In genomic region chr6:4224082-4224978, GRCh38 we compare ENCODE assay signal across 15 cellular contexts.
DNase-seq lines count a peak whose midpoint lies in the region; ATAC-seq and TF ChIP-seq lines count a peak whose summit lies in the region.
"Had no signal": no experiment of that assay in that cellular context is flagged by ENCODE, and none has a peak within 500 bp of the region (broad histone marks: within the 10 kb centered on the region; RNA-seq: fewer than 3 reads in every experiment).

No MANE protein-coding gene starts in this region.

- no peak overlapping the region for H3K4me3 Mint-ChIP-seq in activated naive CD8-positive, alpha-beta T cell treated with anti-CD3 and anti-CD28 coated beads, Interleukin-2, amount 50 U/mL, for 24 hours
- H3K4me3 Mint-ChIP-seq in activated naive CD8-positive, alpha-beta T cell treated with anti-CD3 and anti-CD28 coated beads for 36 hours = no peak overlapping the region
- no peak overlapping the region for H3K4me3 Mint-ChIP-seq in type B pancreatic cell
- H3K4me3 Mint-ChIP-seq: activated CD4-positive, alpha-beta T cell treated with anti-CD3 and anti-CD28 coated beads, Interleukin-2, amount 10 ng/mL, durations not matched to agents 24 days and 14 days had no signal

- no peak overlapping the region for H3K27ac Mint-ChIP-seq in activated naive CD8-positive, alpha-beta T cell treated with anti-CD3 and anti-CD28 coated beads, Interleukin-2, amount 50 U/mL, for 24 hours
- no peak overlapping the region for H3K27ac Mint-ChIP-seq in activated naive CD8-positive, alpha-beta T cell treated with anti-CD3 and anti-CD28 coated beads for 36 hours
- H3K27ac Mint-ChIP-seq in type B pancreatic cell = peak overlapping the region; percentile 63
- H3K27ac Mint-ChIP-seq: activated CD4-positive, alpha-beta T cell treated with anti-CD3 and anti-CD28 coated beads, Interleukin-2, amount 10 ng/mL, durations not matched to agents 24 days and 14 days had no signal

- H3K9me3 Mint-ChIP-seq in activated naive CD8-positive, alpha-beta T cell treated with anti-CD3 and anti-CD28 coated beads, Interleukin-2, amount 50 U/mL, for 24 hours = peaks cover 7% of the 10 kb centered on the region
- H3K9me3 Mint-ChIP-seq in activated naive CD8-positive, alpha-beta T cell treated with anti-CD3 and anti-CD28 coated beads for 36 hours = peaks cover 5% of the 10 kb centered on the region
- no peaks in the 10 kb centered on the region for H3K9me3 Mint-ChIP-seq in type B pancreatic cell

- no peak overlapping the region for H3K4me3 ChIP-seq in fibroblast of pulmonary artery (replicated peaks; ENCODE audit: low read depth, low read length)
- H3K4me3 ChIP-seq: body of pancreas, psoas muscle, thoracic aorta had no signal

- peak; percentile 79 for ATAC-seq in activated naive CD8-positive, alpha-beta T cell treated with anti-CD3 and anti-CD28 coated beads, Interleukin-2, amount 50 U/mL, for 24 hours
- no peak for ATAC-seq in HG03135 (IDR thresholded peaks at IDR 0.05; ENCODE audit: unreplicated experiment)
- ATAC-seq: body of pancreas, psoas muscle had no signal

- no peak for TF ChIP-seq CTCF in fibroblast of pulmonary artery (IDR thresholded peaks at IDR 0.05; ENCODE audit: low read length, missing control alignments)
- no peak for TF ChIP-seq CTCF in type B pancreatic cell (conservative IDR thresholded peaks at IDR 0.05)

- peaks cover 6% of the 10 kb centered on the region for H3K36me3 Mint-ChIP-seq in activated naive CD8-positive, alpha-beta T cell treated with anti-CD3 and anti-CD28 coated beads, Interleukin-2, amount 50 U/mL, for 24 hours (ENCODE audit: low read depth)
- H3K36me3 Mint-ChIP-seq in activated naive CD8-positive, alpha-beta T cell treated with anti-CD3 and anti-CD28 coated beads for 36 hours = peaks cover 5% of the 10 kb centered on the region
- no peaks in the 10 kb centered on the region for H3K36me3 Mint-ChIP-seq in type B pancreatic cell

- peaks cover 39% of the 10 kb centered on the region for H3K27me3 Mint-ChIP-seq in activated naive CD8-positive, alpha-beta T cell treated with anti-CD3 and anti-CD28 coated beads, Interleukin-2, amount 50 U/mL, for 24 hours
- H3K27me3 Mint-ChIP-seq in activated naive CD8-positive, alpha-beta T cell treated with anti-CD3 and anti-CD28 coated beads for 36 hours = peaks cover 34% of the 10 kb centered on the region
- H3K27me3 Mint-ChIP-seq in type B pancreatic cell = no peaks in the 10 kb centered on the region

- DNase-seq in activated naive CD8-positive, alpha-beta T cell treated with anti-CD3 and anti-CD28 coated beads, Interleukin-2, amount 50 U/mL, for 24 hours = no peak
- DNase-seq in activated naive CD8-positive, alpha-beta T cell treated with anti-CD3 and anti-CD28 coated beads for 36 hours = no peak
- DNase-seq in SK-N-DZ (ENCODE audit: low spot score) (peak; percentile 45), fibroblast of pulmonary artery (ENCODE audit: low read depth) (peak; percentile 25), type B pancreatic cell (ENCODE audit: extremely low spot score, unreplicated experiment) (no peak), mesenteric fat pad (ENCODE audit: low spot score) (no peak), HPDE6-E6E7 (ENCODE audit: extremely low spot score) (no peak)
- DNase-seq: activated CD4-positive, alpha-beta T cell treated with anti-CD3 and anti-CD28 coated beads, Interleukin-2, amount 10 ng/mL, durations not matched to agents 24 days and 14 days; body of pancreas; DMS79; effector CD8-positive, alpha-beta T cell; NCI-H1092; psoas muscle had no signal

- peaks cover 6% of the 10 kb centered on the region for H3K4me1 Mint-ChIP-seq in activated naive CD8-positive, alpha-beta T cell treated with anti-CD3 and anti-CD28 coated beads, Interleukin-2, amount 50 U/mL, for 24 hours
- no peaks in the 10 kb centered on the region for H3K4me1 Mint-ChIP-seq in activated naive CD8-positive, alpha-beta T cell treated with anti-CD3 and anti-CD28 coated beads for 36 hours
- no peaks in the 10 kb centered on the region for H3K4me1 Mint-ChIP-seq in type B pancreatic cell (ENCODE audit: unreplicated experiment)

Comparison
In these comparisons a context has a peak if more than half of its experiments do, and no peak if none do; other contexts are left out.
1. DNase-seq: peak in SK-N-DZ (single experiment) and fibroblast of pulmonary artery (single experiment); none in activated naive CD8-positive, alpha-beta T cell treated with anti-CD3 and anti-CD28 coated beads, Interleukin-2, amount 50 U/mL, for 24 hours (single experiment), activated naive CD8-positive, alpha-beta T cell treated with anti-CD3 and anti-CD28 coated beads for 36 hours (single experiment), type B pancreatic cell (single experiment), mesenteric fat pad (single experiment) and HPDE6-E6E7 (single experiment).